ENCODE assay signal across 8 cellular contexts in the genomic region with DNA sequence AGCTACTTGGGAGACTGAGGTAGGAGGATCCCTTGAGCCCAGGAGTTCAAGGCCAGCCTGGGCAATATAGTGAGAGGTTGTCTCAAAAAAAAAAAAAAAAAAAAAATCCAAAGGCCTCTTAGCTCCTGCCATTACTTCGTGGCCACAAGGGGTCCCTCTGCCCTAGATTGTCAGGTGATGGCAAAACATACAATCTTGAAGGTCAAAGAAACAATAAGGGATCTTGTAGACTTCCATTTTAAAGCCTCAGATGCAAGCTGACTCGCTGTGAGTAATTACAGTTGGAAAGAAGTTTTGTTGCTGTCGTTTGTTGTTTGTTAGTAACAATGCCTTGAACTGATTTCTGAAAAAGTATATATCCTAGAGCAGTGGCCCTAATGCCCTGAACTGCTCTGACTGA. TPM values are rescaled to one million over a fixed set of nuclear protein-coding genes. Genes with fewer than 3 reads are reported as not detected.
A peak's percentile ranks its signal among the peaks of the same experiment; 100 is the strongest.
DNase-seq lines count a peak whose midpoint lies in the region; ATAC-seq and TF ChIP-seq lines count a peak whose summit lies in the region.

No MANE protein-coding gene starts in this region.

- no peak overlapping the region for H3K27ac ChIP-seq in esophagus muscularis mucosa (replicated peaks in 1 of 4)

- peak in 1 of 3 experiments; percentile 5 for TF ChIP-seq CTCF in esophagus muscularis mucosa (IDR thresholded peaks at IDR 0.05)

- H3K4me3 ChIP-seq in esophagus muscularis mucosa: no peak overlapping the region

- POLR2A ChIA-PET in activated CD4-positive, alpha-beta T cell treated with anti-CD3 and anti-CD28 coated beads for 36 hours (lab: Charles Lee): interaction anchor here (0.6 kb wide), 1 partner anchor 191 kb away, joined by 3 read pairs; no protein-coding TSS in a partner anchor

- TF ChIP-seq EP300 in esophagus muscularis mucosa (IDR thresholded peaks at IDR 0.05): no peak

- H3K27ac Mint-ChIP-seq in activated CD8-positive, alpha-beta memory T cell treated with anti-CD3 and anti-CD28 coated beads, Interleukin-2, amount 10 ng/mL, durations not matched to agents 7 days and 5 days: no peak overlapping the region
- no peak overlapping the region for H3K27ac Mint-ChIP-seq in activated CD4-positive, alpha-beta T cell treated with anti-CD3 and anti-CD28 coated beads for 36 hours

- no peaks in the 10 kb centered on the region for H3K36me3 ChIP-seq in esophagus muscularis mucosa

- H3K4me1 Mint-ChIP-seq in activated CD8-positive, alpha-beta memory T cell treated with anti-CD3 and anti-CD28 coated beads, Interleukin-2, amount 10 ng/mL, durations not matched to agents 7 days and 5 days: peaks cover 18% of the 10 kb centered on the region
- peaks cover 16% of the 10 kb centered on the region for H3K4me1 Mint-ChIP-seq in activated CD4-positive, alpha-beta T cell treated with anti-CD3 and anti-CD28 coated beads for 36 hours

- peak; percentile 83 for ATAC-seq in activated CD8-positive, alpha-beta memory T cell treated with anti-CD3 and anti-CD28 coated beads, Interleukin-2, amount 10 ng/mL, durations not matched to agents 7 days and 5 days
- peak; percentile 51 for ATAC-seq in activated CD4-positive, alpha-beta T cell treated with anti-CD3 and anti-CD28 coated beads for 36 hours
- no peak for ATAC-seq in esophagus mucosa
- ATAC-seq in HG03135 (IDR thresholded peaks at IDR 0.05; ENCODE audit: unreplicated experiment): no peak

- H3K27me3 ChIP-seq in esophagus muscularis mucosa: no peaks in the 10 kb centered on the region

- H3K4me1 ChIP-seq in esophagus muscularis mucosa: peaks cover 0 to 4% (median 0%) of the 10 kb centered on the region in 4 donors

- intact Hi-C loops in activated CD4-positive, alpha-beta T cell treated with anti-CD3 and anti-CD28 coated beads for 36 hours (cut with DNase I, micrococcal nuclease): loop anchor here (1.0 to 5.0 kb wide), 5 partner anchors 198 to 584 kb away; no protein-coding TSS in a partner anchor
- intact Hi-C loops in esophagus muscularis mucosa (cut with DNase I): no loop called here

- no peaks in the 10 kb centered on the region for H3K9me3 Mint-ChIP-seq in activated CD8-positive, alpha-beta memory T cell treated with anti-CD3 and anti-CD28 coated beads, Interleukin-2, amount 10 ng/mL, durations not matched to agents 7 days and 5 days (ENCODE audit: low read depth)
- H3K9me3 Mint-ChIP-seq in activated CD4-positive, alpha-beta T cell treated with anti-CD3 and anti-CD28 coated beads for 36 hours (ENCODE audit: low read depth): no peaks in the 10 kb centered on the region

- DNase-seq in activated CD8-positive, alpha-beta memory T cell treated with anti-CD3 and anti-CD28 coated beads, Interleukin-2, amount 10 ng/mL, durations not matched to agents 7 days and 5 days: peak; percentile 72
- DNase-seq in activated CD8-positive, alpha-beta memory T cell treated with anti-CD3 and anti-CD28 coated beads for 24 hours: no peak
- DNase-seq in HT-29 (ENCODE audit: low spot score) (peak; percentile 56), esophagus muscularis mucosa (ENCODE audit: extremely low spot score) (peak; percentile 24)
- peak; percentile 73 for DNase-seq in activated CD4-positive, alpha-beta T cell treated with anti-CD3 and anti-CD28 coated beads for 36 hours
- peak; percentile 44 for DNase-seq in stimulated activated CD4-positive, alpha-beta T cell treated with anti-CD3 and anti-CD28 coated beads, Interleukin-4, amount 100 ng/mL, for 1 hour

- H3K4me3 Mint-ChIP-seq in activated CD8-positive, alpha-beta memory T cell treated with anti-CD3 and anti-CD28 coated beads, Interleukin-2, amount 10 ng/mL, durations not matched to agents 7 days and 5 days: no peak overlapping the region
- H3K4me3 Mint-ChIP-seq in activated CD4-positive, alpha-beta T cell treated with anti-CD3 and anti-CD28 coated beads for 36 hours: no peak overlapping the region

- no peak for TF ChIP-seq POLR2A in esophagus muscularis mucosa (IDR thresholded peaks at IDR 0.05; ENCODE audit: low read depth)

- CTCF ChIA-PET in activated CD8-positive, alpha-beta memory T cell treated with anti-CD3 and anti-CD28 coated beads, Interleukin-2, amount 10 ng/mL, durations not matched to agents 7 days and 5 days (lab: Charles Lee): interaction anchor here (0.7 to 3.2 kb wide), 14 partner anchors 9 to 482 kb away, joined by 3 to 13 read pairs (median 4); no protein-coding TSS in a partner anchor
- CTCF ChIA-PET in activated CD4-positive, alpha-beta T cell treated with anti-CD3 and anti-CD28 coated beads for 36 hours (lab: Charles Lee): interaction anchor here (0.6 to 3.2 kb wide), 10 partner anchors 14 to 785 kb away, joined by 3 to 16 read pairs (median 3); no protein-coding TSS in a partner anchor

- no peaks in the 10 kb centered on the region for H3K9me3 ChIP-seq in esophagus muscularis mucosa

- H3K36me3 Mint-ChIP-seq in activated CD8-positive, alpha-beta memory T cell treated with anti-CD3 and anti-CD28 coated beads, Interleukin-2, amount 10 ng/mL, durations not matched to agents 7 days and 5 days: no peaks in the 10 kb centered on the region
- no peaks in the 10 kb centered on the region for H3K36me3 Mint-ChIP-seq in activated CD4-positive, alpha-beta T cell treated with anti-CD3 and anti-CD28 coated beads for 36 hours (ENCODE audit: low read depth)

- WGBS in esophagus muscularis mucosa: 56% methylated on average over 3 of the region's 3 CpGs

- peaks cover 4% of the 10 kb centered on the region for H3K27me3 Mint-ChIP-seq in activated CD8-positive, alpha-beta memory T cell treated with anti-CD3 and anti-CD28 coated beads, Interleukin-2, amount 10 ng/mL, durations not matched to agents 7 days and 5 days
- H3K27me3 Mint-ChIP-seq in activated CD4-positive, alpha-beta T cell treated with anti-CD3 and anti-CD28 coated beads for 36 hours: no peaks in the 10 kb centered on the region

RNA-seq across cellular contexts. Expression of gene PLCL2, which starts 55.9 kb away (rescaled TPM):
- total RNA-seq in activated CD8-positive, alpha-beta memory T cell treated with anti-CD3 and anti-CD28 coated beads, Interleukin-2, amount 10 ng/mL, durations not matched to agents 7 days and 5 days: 10 to 100 TPM; 24.4 to 36.8 TPM
- 2.5 and 3.0 TPM in 2 replicates for total RNA-seq in HT-29 (2014; rRNA removed; shearing (Covaris generic))
- 10 to 100 TPM; 12.5 to 15.0 TPM for total RNA-seq in activated CD4-positive, alpha-beta T cell treated with anti-CD3 and anti-CD28 coated beads for 36 hours
- total RNA-seq in esophagus muscularis mucosa (1 to 10 TPM; 4.1 to 9.1 (median 6.7) TPM), esophagus mucosa (0.80 TPM)

Comparison
In these comparisons a context has a peak if more than half of its experiments do, and no peak if none do; other contexts are left out.
1. ATAC-seq: peak in activated CD8-positive, alpha-beta memory T cell treated with anti-CD3 and anti-CD28 coated beads, Interleukin-2, amount 10 ng/mL, durations not matched to agents 7 days and 5 days (single experiment) and activated CD4-positive, alpha-beta T cell treated with anti-CD3 and anti-CD28 coated beads for 36 hours (single experiment); none in esophagus mucosa (single experiment) and HG03135 (single experiment).